Comparison of ENCODE assay signal across 8 cellular contexts in the genomic region with DNA sequence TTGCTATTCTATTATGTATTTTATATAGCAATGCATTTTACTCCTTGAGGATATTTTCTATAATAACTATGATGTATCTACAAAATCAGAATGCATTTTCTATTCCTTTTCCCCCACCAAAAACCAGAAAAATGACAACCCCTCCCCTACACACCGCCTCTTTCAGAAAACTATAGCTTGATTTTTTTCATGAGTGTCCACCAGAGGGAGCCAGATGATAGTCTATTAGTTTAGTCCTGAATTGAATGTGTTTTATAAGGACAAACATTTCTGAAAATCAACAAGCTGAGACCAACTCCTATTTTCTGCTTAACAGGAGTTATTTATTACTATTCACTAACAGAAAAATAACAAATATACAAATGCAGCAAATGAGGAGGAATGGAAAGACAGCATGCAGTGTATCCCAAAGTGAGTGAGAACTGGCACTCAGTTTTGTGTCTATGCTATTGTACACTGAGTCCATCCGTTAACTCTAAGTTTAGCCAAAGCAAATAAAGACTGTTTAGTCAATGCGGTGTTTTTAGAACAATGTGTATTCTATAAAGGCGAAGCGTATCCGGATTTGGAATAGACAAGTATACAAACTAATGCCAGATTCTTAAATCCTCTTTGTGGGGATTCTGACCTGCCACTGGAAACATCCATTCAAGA.
DNase-seq lines count a peak whose midpoint lies in the region; ATAC-seq, FAIRE-seq and TF ChIP-seq lines count a peak whose summit lies in the region.

No MANE protein-coding gene starts in this region.

- TF ChIP-seq POLR2A in HepG2 (IDR thresholded peaks at IDR 0.05; ENCODE audit: insufficient read depth in 1 of 2, low read depth in 2 of 2, low read length in 2 of 2) = no peak

- H3K27ac ChIP-seq in HepG2 (ENCODE audit: extremely low read length, insufficient read depth, low read length) (no peak overlapping the region), thoracic aorta (no peak overlapping the region)

- H3K4me1 ChIP-seq in HepG2 (ENCODE audit: insufficient read depth, low read length) (no peaks in the 10 kb centered on the region), thoracic aorta (ENCODE audit: control insufficient read depth in 1 of 2, low read depth in 2 of 2) (peaks cover 0 to 10% of the 10 kb centered on the region in 2 donors)

- TF ChIP-seq RAD21 in HepG2 (CRISPR knock-in tag; IDR thresholded peaks at IDR 0.05) = peak; percentile 48; the same call in 1 of the 2 replicates

- BruUV-seq in HepG2 (replicated peaks; lab: Mats Ljungman, UMichigan) = no TSS peak

- TF ChIP-seq CTCF in HepG2 (CRISPR knock-in tag; IDR thresholded peaks at IDR 0.05) = peak; percentile 69
- peak; percentile 74 for TF ChIP-seq CTCF in thoracic aorta (IDR thresholded peaks at IDR 0.05)

- FAIRE-seq in HepG2 (lab: Jason Lieb, UNC) = no peak

- intact Hi-C loops in HepG2 (cut with micrococcal nuclease; ENCODE audit: unreplicated experiment) = loop anchor here (1.0 kb wide), 1 partner anchor 343 kb away; no protein-coding TSS in a partner anchor

- H4K20me1 ChIP-seq in HepG2 (ENCODE audit: insufficient read depth, low read length) = no peaks in the 10 kb centered on the region; the same call in 1 of the 2 replicates

- no peak overlapping the region for H2AFZ ChIP-seq in HepG2 (ENCODE audit: low read length)

- 24% methylated on average over 6 of the region's 6 CpGs for WGBS in HepG2 (ENCODE audit: low lambda C conversion rate)

- no peaks in the 10 kb centered on the region for H3K79me2 ChIP-seq in HepG2 (ENCODE audit: insufficient read depth, low read length)

- no peak overlapping the region for H3K4me3 ChIP-seq in HepG2 (replicated peaks in 1 of 3; ENCODE audit: insufficient read depth in 1 of 3, low read depth in 2 of 3, low read length in 3 of 3)
- no peak overlapping the region for H3K4me3 ChIP-seq in thoracic aorta

- H3K9me3 ChIP-seq in HepG2 (ENCODE audit: low read length) (no peaks in the 10 kb centered on the region), thoracic aorta (no peaks in the 10 kb centered on the region)

- H3K36me3 ChIP-seq in HepG2 (replicated peaks in 1 of 2; ENCODE audit: control insufficient read depth in 1 of 2, insufficient read depth in 2 of 2, low read length in 2 of 2) (no peaks in the 10 kb centered on the region), thoracic aorta (no peaks in the 10 kb centered on the region)

- H3K4me2 ChIP-seq in HepG2 (ENCODE audit: low read depth, low read length) = no peak overlapping the region

- POLR2A ChIA-PET in HepG2 (lab: Yijun Ruan, JAX) = no interaction called here

- CTCF ChIA-PET in HepG2 (lab: Yijun Ruan, JAX; ENCODE audit: low intra/inter-chr PET ratio, low total read pairs) = interaction anchor here (5.0 kb wide), 1 partner anchor 344 kb away, joined by 82 read pairs; no protein-coding TSS in a partner anchor

- peak; percentile 52; the same call in 1 of the 3 replicates for ATAC-seq in HepG2
- ATAC-seq in thoracic aorta (ENCODE audit: insufficient number of reproducible peaks, low FRiP score, low read depth) = peak; percentile 69
- no peak for ATAC-seq in HG03045 (IDR thresholded peaks at IDR 0.05; ENCODE audit: unreplicated experiment)

- TF ChIP-seq EP300 in HepG2 (IDR thresholded peaks at IDR 0.05; ENCODE audit: low read depth in 2 of 2, low read length in 2 of 2) (no peak), HepG2 (CRISPR knock-in tag; IDR thresholded peaks at IDR 0.05; ENCODE audit: borderline replicate concordance) (no peak)

- no peak overlapping the region for H3K9ac ChIP-seq in HepG2 (ENCODE audit: insufficient read depth, low read depth, low read length)

- in situ Hi-C loops in HepG2 (cut with HindIII; ENCODE audit: extremely low pct_ligation_motif_present, low pct_unique_long_range_greater_than_20kb) = loop anchor here (25.0 kb wide), 1 partner anchor 780 kb away; a partner anchor contains a TSS

- no peaks in the 10 kb centered on the region; a peak in 1 of 5 replicates for H3K27me3 ChIP-seq in HepG2 (ENCODE audit: control insufficient read depth in 1 of 2, insufficient read depth in 2 of 2, low read length in 2 of 2)
- no peaks in the 10 kb centered on the region for H3K27me3 ChIP-seq in thoracic aorta (replicated peaks; ENCODE audit: insufficient read depth)

- DNase-seq in SIG-M5 treated with dmso at 0.1 percent for 504 hours (lab: John Stamatoyannopoulos, UW; ENCODE audit: unreplicated experiment) (peak; percentile 42), SIG-M5 (lab: John Stamatoyannopoulos, UW) (no peak), HuH-7.5 (ENCODE audit: low spot score) (peak; percentile 6), RPMI7951 (ENCODE audit: low read depth) (peak; percentile 54), HepG2 (ENCODE audit: low spot score) (peak; percentile 43), thoracic aorta (ENCODE audit: low spot score) (no peak)
- peak; percentile 55 for DNase-seq in central memory CD4-positive, alpha-beta T cell

TF ChIP-seq in HepG2, 621 proteins besides CTCF, POLR2A, EP300 and RAD21:
- TF ChIP-seq HNF4G (IDR thresholded peaks at IDR 0.05; ENCODE audit: borderline replicate concordance, low read depth, low read length) (no peak), HNF4G (CRISPR knock-in tag; IDR thresholded peaks at IDR 0.05; ENCODE audit: borderline replicate concordance, low read depth) (no peak), STAG1 (CRISPR knock-in tag; IDR thresholded peaks at IDR 0.05) (peak; percentile 85), ZNF652 (CRISPR knock-in tag; IDR thresholded peaks at IDR 0.05; ENCODE audit: borderline replicate concordance, low read depth) (no peak), ZNF878 (CRISPR knock-in tag; IDR thresholded peaks at IDR 0.05) (no peak), NCOR1 (IDR thresholded peaks at IDR 0.05; ENCODE audit: borderline replicate concordance, low read length) (no peak), SMC3 (IDR thresholded peaks at IDR 0.05; ENCODE audit: low read length) (peak; percentile 67), ZNF737 (CRISPR knock-in tag; IDR thresholded peaks at IDR 0.05; ENCODE audit: borderline replicate concordance) (no peak), PAF1 (CRISPR knock-in tag; IDR thresholded peaks at IDR 0.05) (no peak), ZBTB7A (CRISPR knock-in tag; IDR thresholded peaks at IDR 0.05) (no peak), YEATS2 (CRISPR knock-in tag; IDR thresholded peaks at IDR 0.05; ENCODE audit: borderline replicate concordance) (no peak)
- TF ChIP-seq, protein P1, sequence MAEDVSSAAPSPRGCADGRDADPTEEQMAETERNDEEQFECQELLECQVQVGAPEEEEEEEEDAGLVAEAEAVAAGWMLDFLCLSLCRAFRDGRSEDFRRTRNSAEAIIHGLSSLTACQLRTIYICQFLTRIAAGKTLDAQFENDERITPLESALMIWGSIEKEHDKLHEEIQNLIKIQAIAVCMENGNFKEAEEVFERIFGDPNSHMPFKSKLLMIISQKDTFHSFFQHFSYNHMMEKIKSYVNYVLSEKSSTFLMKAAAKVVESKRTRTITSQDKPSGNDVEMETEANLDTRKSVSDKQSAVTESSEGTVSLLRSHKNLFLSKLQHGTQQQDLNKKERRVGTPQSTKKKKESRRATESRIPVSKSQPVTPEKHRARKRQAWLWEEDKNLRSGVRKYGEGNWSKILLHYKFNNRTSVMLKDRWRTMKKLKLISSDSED (CRISPR knock-in tag; IDR thresholded peaks at IDR 0.05) = no peak

Comparison
In these comparisons a context has a peak if more than half of its experiments do, and no peak if none do; other contexts are left out.
1. DNase-seq: peak in SIG-M5 treated with dmso at 0.1 percent for 504 hours (single experiment), HuH-7.5 (single experiment), RPMI7951 (single experiment), central memory CD4-positive, alpha-beta T cell (single experiment) and HepG2 (single experiment); none in SIG-M5 (single experiment) and thoracic aorta (single experiment).